18 cellular contexts compared by ENCODE assay signal in the genomic region with DNA sequence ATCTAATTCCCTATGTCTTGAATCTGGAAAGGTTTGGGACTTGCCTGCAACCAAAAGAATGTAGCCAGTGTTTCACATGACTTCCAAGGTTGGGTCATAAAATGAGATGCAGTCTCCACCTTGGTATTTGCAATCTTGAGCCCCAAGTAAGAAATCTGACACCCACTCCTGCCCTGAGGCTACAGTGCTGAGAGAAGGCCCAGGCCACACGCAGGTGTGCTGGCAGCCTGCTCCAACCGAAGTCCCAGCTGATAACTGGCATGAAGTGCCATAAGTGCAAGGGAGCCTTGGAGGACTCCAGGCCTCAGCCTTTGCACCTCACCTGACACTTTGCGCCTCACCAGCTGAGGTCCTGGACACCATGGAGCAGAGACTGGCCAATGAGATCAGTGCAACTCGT.
DNase-seq lines count a peak whose midpoint lies in the region; ATAC-seq and TF ChIP-seq lines count a peak whose summit lies in the region.
"Had no signal": no experiment of that assay in that cellular context is flagged by ENCODE, and none has a peak within 500 bp of the region (broad histone marks: within the 10 kb centered on the region; RNA-seq: fewer than 3 reads in every experiment).

No MANE protein-coding gene starts in this region.

- H3K27ac ChIP-seq in suprapubic skin, result no peak overlapping the region
- H3K27ac ChIP-seq: brain microvascular endothelial cell, transverse colon had no signal

- no peak for ATAC-seq in activated CD4-positive, CD25-positive, alpha-beta regulatory T cell treated with anti-CD3 and anti-CD28 coated beads, Interleukin-2, amount 50 U/mL, for 24 hours
- ATAC-seq in HG03108 (IDR thresholded peaks at IDR 0.05; ENCODE audit: unreplicated experiment), result no peak
- ATAC-seq: left lobe of liver; stimulated activated effector memory CD8-positive, alpha-beta T cell treated with anti-CD3 and anti-CD28 coated beads, Interleukin-12 subunit alpha, Interleukin-12 subunit beta, amount 100 ng/mL, for 72 hours had no signal

- TF ChIP-seq POLR2A in suprapubic skin (IDR thresholded peaks at IDR 0.05), result no peak

- TF ChIP-seq EP300 in suprapubic skin (IDR thresholded peaks at IDR 0.05), result no peak

- 87% methylated on average over 4 of the region's 4 CpGs for WGBS in suprapubic skin

- peaks cover 44% of the 10 kb centered on the region for H3K4me1 ChIP-seq in suprapubic skin

- peak; percentile 26 for DNase-seq in activated CD4-positive, CD25-positive, alpha-beta regulatory T cell treated with anti-CD3 and anti-CD28 coated beads, Interleukin-2, amount 50 U/mL, for 72 hours
- DNase-seq in M059J (ENCODE audit: low read depth) (peak; percentile 83), choroid plexus epithelial cell (ENCODE audit: low read depth) (peak; percentile 17), suprapubic skin (ENCODE audit: low spot score in 2 of 2) (peak; percentile 47 to 66), RKO (ENCODE audit: low spot score) (no peak)
- DNase-seq in activated naive CD4-positive, alpha-beta T cell treated with anti-CD3 and anti-CD28 coated beads, Interleukin-2, amount 50 U/mL, for 16 hours, result no peak
- DNase-seq: activated B cell treated with CpG ODN at 0.5 μM for 24 hours; activated naive CD4-positive, alpha-beta T cell treated with Interleukin-2 at 50 U/mL for 16 hours; brain microvascular endothelial cell; CD8-positive, alpha-beta memory T cell; hypothalamus; NCI-H2029; transverse colon had no signal

- H3K4me3 ChIP-seq in choroid plexus epithelial cell (ENCODE audit: low read depth, low read length), result no peak overlapping the region
- H3K4me3 ChIP-seq in suprapubic skin, result no peak overlapping the region
- H3K4me3 ChIP-seq: smooth muscle cell, transverse colon had no signal

- no peaks in the 10 kb centered on the region for H3K9me3 ChIP-seq in suprapubic skin
- H3K9me3 ChIP-seq: transverse colon had no signal

- no peaks in the 10 kb centered on the region for H3K36me3 ChIP-seq in suprapubic skin
- H3K36me3 ChIP-seq: brain microvascular endothelial cell, transverse colon had no signal

- no peak for TF ChIP-seq CTCF in choroid plexus epithelial cell (conservative IDR thresholded peaks at IDR 0.05; ENCODE audit: low read depth, low read length)
- no peak for TF ChIP-seq CTCF in suprapubic skin (IDR thresholded peaks at IDR 0.05)

- H3K27me3 ChIP-seq in suprapubic skin, result no peaks in the 10 kb centered on the region
- H3K27me3 ChIP-seq: brain microvascular endothelial cell, transverse colon had no signal

Comparison
In these comparisons a context has a peak if more than half of its experiments do, and no peak if none do; other contexts are left out.
1. DNase-seq: peak in activated CD4-positive, CD25-positive, alpha-beta regulatory T cell treated with anti-CD3 and anti-CD28 coated beads, Interleukin-2, amount 50 U/mL, for 72 hours (single experiment), M059J (single experiment), choroid plexus epithelial cell (single experiment) and suprapubic skin (2 of 2); none in RKO (single experiment) and activated naive CD4-positive, alpha-beta T cell treated with anti-CD3 and anti-CD28 coated beads, Interleukin-2, amount 50 U/mL, for 16 hours (single experiment).